1 cellular context compared by ENCODE assay signal in the genomic region with DNA sequence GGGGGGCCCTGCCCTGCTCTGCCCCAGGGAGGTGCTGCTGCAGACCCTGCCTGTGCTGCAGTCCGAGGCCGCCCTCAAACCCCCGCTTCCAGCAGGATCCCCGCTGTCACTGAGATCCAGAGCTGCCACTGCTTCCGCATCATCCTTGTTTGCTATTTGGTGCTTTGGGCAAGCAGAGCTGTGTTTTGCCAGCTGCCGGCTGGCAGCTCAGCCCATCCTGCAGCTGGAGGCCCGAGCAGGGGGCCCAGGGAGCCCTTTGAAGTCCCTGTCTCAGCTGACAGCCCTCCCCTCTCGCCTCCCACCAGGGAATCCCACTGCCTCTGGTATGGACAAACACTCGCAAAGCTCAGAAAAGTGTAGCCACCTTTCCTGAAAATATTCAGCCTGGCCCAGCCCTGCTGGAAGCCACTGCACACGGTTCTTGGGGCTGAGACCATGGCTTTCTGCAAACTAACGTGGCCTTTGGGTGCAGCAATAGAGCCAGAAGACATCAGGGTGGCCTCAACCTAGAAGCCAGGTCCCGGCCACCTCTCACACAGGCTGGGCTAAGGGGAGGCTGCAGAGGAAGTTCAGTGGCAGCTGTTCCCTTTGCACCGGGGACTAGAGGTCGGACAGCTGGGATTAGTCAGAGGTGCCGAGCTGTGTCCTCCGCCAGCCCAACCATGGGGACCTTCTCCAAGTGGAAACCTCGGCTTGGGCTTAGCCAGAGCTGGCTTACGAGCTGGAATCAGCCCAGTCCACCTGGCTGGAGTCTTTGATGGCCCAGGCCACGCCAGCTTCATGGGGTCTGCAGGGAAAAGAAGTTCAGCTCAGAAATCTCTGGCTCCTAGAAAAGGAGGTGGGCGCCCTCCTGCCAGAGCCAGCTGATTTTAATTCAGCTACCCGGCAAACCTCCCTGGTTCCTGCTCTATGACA.
TF ChIP-seq lines count a peak whose summit lies in the region.

No MANE protein-coding gene starts in this region.

TF ChIP-seq in HepG2, 621 proteins besides CTCF, POLR2A, EP300 and RAD21 (continued from another document and continues in another):
- TF ChIP-seq, protein P1, sequence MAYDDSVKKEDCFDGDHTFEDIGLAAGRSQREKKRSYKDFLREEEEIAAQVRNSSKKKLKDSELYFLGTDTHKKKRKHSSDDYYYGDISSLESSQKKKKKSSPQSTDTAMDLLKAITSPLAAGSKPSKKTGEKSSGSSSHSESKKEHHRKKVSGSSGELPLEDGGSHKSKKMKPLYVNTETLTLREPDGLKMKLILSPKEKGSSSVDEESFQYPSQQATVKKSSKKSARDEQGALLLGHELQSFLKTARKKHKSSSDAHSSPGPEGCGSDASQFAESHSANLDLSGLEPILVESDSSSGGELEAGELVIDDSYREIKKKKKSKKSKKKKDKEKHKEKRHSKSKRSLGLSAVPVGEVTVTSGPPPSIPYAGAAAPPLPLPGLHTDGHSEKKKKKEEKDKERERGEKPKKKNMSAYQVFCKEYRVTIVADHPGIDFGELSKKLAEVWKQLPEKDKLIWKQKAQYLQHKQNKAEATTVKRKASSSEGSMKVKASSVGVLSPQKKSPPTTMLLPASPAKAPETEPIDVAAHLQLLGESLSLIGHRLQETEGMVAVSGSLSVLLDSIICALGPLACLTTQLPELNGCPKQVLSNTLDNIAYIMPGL (CRISPR knock-in tag; IDR thresholded peaks at IDR 0.05; ENCODE audit: borderline replicate concordance in 1 of 2, low read depth in 1 of 2) = peak in 1 of 2 experiments; percentile 20; a peak in 1 of 4 replicates
- TF ChIP-seq, protein P2, sequence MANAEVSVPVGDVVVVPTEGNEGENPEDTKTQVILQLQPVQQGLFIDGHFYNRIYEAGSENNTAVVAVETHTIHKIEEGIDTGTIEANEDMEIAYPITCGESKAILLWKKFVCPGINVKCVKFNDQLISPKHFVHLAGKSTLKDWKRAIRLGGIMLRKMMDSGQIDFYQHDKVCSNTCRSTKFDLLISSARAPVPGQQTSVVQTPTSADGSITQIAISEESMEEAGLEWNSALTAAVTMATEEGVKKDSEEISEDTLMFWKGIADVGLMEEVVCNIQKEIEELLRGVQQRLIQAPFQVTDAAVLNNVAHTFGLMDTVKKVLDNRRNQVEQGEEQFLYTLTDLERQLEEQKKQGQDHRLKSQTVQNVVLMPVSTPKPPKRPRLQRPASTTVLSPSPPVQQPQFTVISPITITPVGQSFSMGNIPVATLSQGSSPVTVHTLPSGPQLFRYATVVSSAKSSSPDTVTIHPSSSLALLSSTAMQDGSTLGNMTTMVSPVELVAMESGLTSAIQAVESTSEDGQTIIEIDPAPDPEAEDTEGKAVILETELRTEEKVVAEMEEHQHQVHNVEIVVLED (CRISPR knock-in tag; IDR thresholded peaks at IDR 0.05; ENCODE audit: borderline replicate concordance) = peak; percentile 31; the same call in 1 of the 2 replicates
- TF ChIP-seq, protein P3, sequence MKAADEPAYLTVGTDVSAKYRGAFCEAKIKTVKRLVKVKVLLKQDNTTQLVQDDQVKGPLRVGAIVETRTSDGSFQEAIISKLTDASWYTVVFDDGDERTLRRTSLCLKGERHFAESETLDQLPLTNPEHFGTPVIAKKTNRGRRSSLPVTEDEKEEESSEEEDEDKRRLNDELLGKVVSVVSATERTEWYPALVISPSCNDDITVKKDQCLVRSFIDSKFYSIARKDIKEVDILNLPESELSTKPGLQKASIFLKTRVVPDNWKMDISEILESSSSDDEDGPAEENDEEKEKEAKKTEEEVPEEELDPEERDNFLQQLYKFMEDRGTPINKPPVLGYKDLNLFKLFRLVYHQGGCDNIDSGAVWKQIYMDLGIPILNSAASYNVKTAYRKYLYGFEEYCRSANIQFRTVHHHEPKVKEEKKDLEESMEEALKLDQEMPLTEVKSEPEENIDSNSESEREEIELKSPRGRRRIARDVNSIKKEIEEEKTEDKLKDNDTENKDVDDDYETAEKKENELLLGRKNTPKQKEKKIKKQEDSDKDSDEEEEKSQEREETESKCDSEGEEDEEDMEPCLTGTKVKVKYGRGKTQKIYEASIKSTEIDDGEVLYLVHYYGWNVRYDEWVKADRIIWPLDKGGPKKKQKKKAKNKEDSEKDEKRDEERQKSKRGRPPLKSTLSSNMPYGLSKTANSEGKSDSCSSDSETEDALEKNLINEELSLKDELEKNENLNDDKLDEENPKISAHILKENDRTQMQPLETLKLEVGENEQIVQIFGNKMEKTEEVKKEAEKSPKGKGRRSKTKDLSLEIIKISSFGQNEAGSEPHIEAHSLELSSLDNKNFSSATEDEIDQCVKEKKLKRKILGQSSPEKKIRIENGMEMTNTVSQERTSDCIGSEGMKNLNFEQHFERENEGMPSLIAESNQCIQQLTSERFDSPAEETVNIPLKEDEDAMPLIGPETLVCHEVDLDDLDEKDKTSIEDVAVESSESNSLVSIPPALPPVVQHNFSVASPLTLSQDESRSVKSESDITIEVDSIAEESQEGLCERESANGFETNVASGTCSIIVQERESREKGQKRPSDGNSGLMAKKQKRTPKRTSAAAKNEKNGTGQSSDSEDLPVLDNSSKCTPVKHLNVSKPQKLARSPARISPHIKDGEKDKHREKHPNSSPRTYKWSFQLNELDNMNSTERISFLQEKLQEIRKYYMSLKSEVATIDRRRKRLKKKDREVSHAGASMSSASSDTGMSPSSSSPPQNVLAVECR (CRISPR knock-in tag; IDR thresholded peaks at IDR 0.05; ENCODE audit: borderline replicate concordance) = 0 out of 2 replicates have a peak, but pooled peaks have one; percentile 1
- TF ChIP-seq ZNF672 (CRISPR knock-in tag; IDR thresholded peaks at IDR 0.05) = no peak
- TF ChIP-seq, protein P4, sequence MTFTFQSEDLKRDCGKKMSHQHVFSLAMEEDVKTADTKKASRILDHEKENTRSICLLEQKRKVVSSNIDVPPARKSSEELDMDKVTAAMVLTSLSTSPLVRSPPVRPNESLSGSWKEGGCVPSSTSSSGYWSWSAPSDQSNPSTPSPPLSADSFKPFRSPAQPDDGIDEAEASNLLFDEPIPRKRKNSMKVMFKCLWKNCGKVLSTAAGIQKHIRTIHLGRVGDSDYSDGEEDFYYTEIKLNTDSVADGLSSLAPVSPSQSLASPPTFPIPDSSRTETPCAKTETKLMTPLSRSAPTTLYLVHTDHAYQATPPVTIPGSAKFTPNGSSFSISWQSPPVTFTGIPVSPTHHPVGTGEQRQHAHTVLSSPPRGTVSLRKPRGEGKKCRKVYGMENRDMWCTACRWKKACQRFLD (CRISPR knock-in tag; IDR thresholded peaks at IDR 0.05; ENCODE audit: borderline replicate concordance) = no peak
- TF ChIP-seq ZNF816 (CRISPR knock-in tag; IDR thresholded peaks at IDR 0.05; ENCODE audit: borderline replicate concordance) = no peak
- TF ChIP-seq, protein P5, sequence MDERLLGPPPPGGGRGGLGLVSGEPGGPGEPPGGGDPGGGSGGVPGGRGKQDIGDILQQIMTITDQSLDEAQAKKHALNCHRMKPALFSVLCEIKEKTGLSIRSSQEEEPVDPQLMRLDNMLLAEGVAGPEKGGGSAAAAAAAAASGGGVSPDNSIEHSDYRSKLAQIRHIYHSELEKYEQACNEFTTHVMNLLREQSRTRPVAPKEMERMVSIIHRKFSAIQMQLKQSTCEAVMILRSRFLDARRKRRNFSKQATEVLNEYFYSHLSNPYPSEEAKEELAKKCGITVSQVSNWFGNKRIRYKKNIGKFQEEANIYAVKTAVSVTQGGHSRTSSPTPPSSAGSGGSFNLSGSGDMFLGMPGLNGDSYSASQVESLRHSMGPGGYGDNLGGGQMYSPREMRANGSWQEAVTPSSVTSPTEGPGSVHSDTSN (CRISPR knock-in tag; IDR thresholded peaks at IDR 0.05) = no peak
- TF ChIP-seq ZNF563 (CRISPR knock-in tag; IDR thresholded peaks at IDR 0.05) = peak; percentile 34; the same call in 1 of the 2 replicates
- TF ChIP-seq, protein P6, sequence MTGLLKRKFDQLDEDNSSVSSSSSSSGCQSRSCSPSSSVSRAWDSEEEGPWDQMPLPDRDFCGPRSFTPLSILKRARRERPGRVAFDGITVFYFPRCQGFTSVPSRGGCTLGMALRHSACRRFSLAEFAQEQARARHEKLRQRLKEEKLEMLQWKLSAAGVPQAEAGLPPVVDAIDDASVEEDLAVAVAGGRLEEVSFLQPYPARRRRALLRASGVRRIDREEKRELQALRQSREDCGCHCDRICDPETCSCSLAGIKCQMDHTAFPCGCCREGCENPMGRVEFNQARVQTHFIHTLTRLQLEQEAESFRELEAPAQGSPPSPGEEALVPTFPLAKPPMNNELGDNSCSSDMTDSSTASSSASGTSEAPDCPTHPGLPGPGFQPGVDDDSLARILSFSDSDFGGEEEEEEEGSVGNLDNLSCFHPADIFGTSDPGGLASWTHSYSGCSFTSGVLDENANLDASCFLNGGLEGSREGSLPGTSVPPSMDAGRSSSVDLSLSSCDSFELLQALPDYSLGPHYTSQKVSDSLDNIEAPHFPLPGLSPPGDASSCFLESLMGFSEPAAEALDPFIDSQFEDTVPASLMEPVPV (CRISPR knock-in tag; IDR thresholded peaks at IDR 0.05) = no peak
- peak; percentile 12 for TF ChIP-seq ZEB1 (IDR thresholded peaks at IDR 0.05; ENCODE audit: insufficient replicate concordance, low read depth)
- TF ChIP-seq SRY (CRISPR knock-in tag; IDR thresholded peaks at IDR 0.05) = peak; percentile 24; the same call in 1 of the 2 replicates
- TF ChIP-seq BCL6 (CRISPR knock-in tag; IDR thresholded peaks at IDR 0.05) = peak; percentile 51; the same call in 1 of the 2 replicates
- TF ChIP-seq, protein P7, sequence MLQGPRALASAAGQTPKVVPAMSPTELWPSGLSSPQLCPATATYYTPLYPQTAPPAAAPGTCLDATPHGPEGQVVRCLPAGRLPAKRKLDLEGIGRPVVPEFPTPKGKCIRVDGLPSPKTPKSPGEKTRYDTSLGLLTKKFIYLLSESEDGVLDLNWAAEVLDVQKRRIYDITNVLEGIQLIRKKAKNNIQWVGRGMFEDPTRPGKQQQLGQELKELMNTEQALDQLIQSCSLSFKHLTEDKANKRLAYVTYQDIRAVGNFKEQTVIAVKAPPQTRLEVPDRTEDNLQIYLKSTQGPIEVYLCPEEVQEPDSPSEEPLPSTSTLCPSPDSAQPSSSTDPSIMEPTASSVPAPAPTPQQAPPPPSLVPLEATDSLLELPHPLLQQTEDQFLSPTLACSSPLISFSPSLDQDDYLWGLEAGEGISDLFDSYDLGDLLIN (CRISPR knock-in tag; IDR thresholded peaks at IDR 0.05; ENCODE audit: borderline replicate concordance) = no peak
- TF ChIP-seq AKAP8 (CRISPR knock-in tag; IDR thresholded peaks at IDR 0.05) = no peak; the same call in 1 of the 2 replicates
- no peak; the same call in 1 of the 2 replicates for TF ChIP-seq KDM6A (CRISPR knock-in tag; IDR thresholded peaks at IDR 0.05; ENCODE audit: low read depth)
- TF ChIP-seq ZNF841 (CRISPR knock-in tag; IDR thresholded peaks at IDR 0.05; ENCODE audit: borderline replicate concordance) = no peak
- no peak for TF ChIP-seq ZNF33B (CRISPR knock-in tag; IDR thresholded peaks at IDR 0.05)
- TF ChIP-seq ZNF350 (CRISPR knock-in tag; IDR thresholded peaks at IDR 0.05; ENCODE audit: borderline replicate concordance, low read depth) = peak; percentile 28; the same call in 1 of the 2 replicates
- TF ChIP-seq LCORL (IDR thresholded peaks at IDR 0.05) = no peak
- peak; percentile 59 for TF ChIP-seq LCORL (CRISPR knock-in tag; IDR thresholded peaks at IDR 0.05)
- TF ChIP-seq TCF7L2 (IDR thresholded peaks at IDR 0.05; ENCODE audit: low read depth, low read length) = no peak
- peak; percentile 64; the same call in 1 of the 2 replicates for TF ChIP-seq FOSL2 (CRISPR knock-in tag; IDR thresholded peaks at IDR 0.05)
- peak; percentile 80; the same call in 1 of the 2 replicates for TF ChIP-seq ZNF451 (CRISPR knock-in tag; IDR thresholded peaks at IDR 0.05)
- no peak; the same call in 1 of the 2 replicates for TF ChIP-seq CBFB (CRISPR knock-in tag; IDR thresholded peaks at IDR 0.05)
- TF ChIP-seq, protein P8, sequence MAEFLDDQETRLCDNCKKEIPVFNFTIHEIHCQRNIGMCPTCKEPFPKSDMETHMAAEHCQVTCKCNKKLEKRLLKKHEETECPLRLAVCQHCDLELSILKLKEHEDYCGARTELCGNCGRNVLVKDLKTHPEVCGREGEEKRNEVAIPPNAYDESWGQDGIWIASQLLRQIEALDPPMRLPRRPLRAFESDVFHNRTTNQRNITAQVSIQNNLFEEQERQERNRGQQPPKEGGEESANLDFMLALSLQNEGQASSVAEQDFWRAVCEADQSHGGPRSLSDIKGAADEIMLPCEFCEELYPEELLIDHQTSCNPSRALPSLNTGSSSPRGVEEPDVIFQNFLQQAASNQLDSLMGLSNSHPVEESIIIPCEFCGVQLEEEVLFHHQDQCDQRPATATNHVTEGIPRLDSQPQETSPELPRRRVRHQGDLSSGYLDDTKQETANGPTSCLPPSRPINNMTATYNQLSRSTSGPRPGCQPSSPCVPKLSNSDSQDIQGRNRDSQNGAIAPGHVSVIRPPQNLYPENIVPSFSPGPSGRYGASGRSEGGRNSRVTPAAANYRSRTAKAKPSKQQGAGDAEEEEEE (CRISPR knock-in tag; IDR thresholded peaks at IDR 0.05; ENCODE audit: borderline replicate concordance) = 0 out of 2 replicates have a peak, but pooled peaks have one; percentile 19
- no peak for TF ChIP-seq ISX (CRISPR knock-in tag; conservative IDR thresholded peaks at IDR 0.05)
- TF ChIP-seq, protein P9, sequence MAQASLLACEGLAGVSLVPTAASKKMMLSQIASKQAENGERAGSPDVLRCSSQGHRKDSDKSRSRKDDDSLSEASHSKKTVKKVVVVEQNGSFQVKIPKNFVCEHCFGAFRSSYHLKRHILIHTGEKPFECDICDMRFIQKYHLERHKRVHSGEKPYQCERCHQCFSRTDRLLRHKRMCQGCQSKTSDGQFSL (CRISPR knock-in tag; IDR thresholded peaks at IDR 0.05) = no peak
- peak; percentile 40; the same call in 1 of the 2 replicates for TF ChIP-seq SALL1 (CRISPR knock-in tag; IDR thresholded peaks at IDR 0.05)
- TF ChIP-seq ZFAT (CRISPR knock-in tag; conservative IDR thresholded peaks at IDR 0.05) = no peak
- TF ChIP-seq BORCS8-MEF2B (CRISPR knock-in tag; IDR thresholded peaks at IDR 0.05) = 0 out of 2 replicates have a peak, but pooled peaks have one; percentile 14
